In the genomic region with DNA sequence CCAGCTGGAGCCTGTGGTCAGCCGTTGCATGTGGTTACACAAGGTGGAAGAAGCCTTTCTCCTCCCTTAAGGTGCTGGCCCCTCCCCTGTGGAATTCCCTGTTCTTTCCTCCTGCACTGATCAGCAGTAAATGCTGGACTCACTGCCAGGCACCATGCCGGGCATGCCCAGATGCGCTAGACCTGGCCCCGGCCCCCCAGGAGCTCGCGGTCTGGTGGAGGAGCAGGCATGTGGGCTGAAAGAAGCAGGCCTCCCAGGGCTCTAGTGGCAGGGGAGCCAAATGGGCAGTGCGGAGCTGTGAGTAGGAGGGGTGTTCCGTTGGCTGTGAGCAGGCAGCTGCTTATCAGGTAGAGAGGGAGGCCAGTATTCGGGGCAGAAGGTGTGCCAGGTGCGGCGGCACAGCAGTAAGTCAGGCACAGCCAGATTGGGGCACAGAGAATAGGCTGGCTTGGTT, we compare ENCODE assay signal across 13 cellular contexts. TPM values are rescaled to one million over a fixed set of nuclear protein-coding genes. Genes with fewer than 3 reads are reported as not detected.
A peak's percentile ranks its signal among the peaks of the same experiment; 100 is the strongest.
DNase-seq lines count a peak whose midpoint lies in the region; ATAC-seq, FAIRE-seq and TF ChIP-seq lines count a peak whose summit lies in the region.
"Had no signal": no experiment of that assay in that cellular context is flagged by ENCODE, and none has a peak within 500 bp of the region (broad histone marks: within the 10 kb centered on the region; RNA-seq: fewer than 3 reads in every experiment).

No MANE protein-coding gene starts in this region.

- DNase-seq in COR-L47 (lab: John Stamatoyannopoulos, UW): peak; percentile 60
- DNase-seq in NCI-H2081 treated with DMSO at 0.1 percent for 48 hours (lab: John Stamatoyannopoulos, UW): peak; percentile 65
- peak; percentile 94 for DNase-seq in mammary epithelial cell
- DNase-seq in GM19240 (ENCODE audit: insufficient read length, low spot score): no peak
- no peak for DNase-seq in GM12892 (ENCODE audit: insufficient read length)
- DNase-seq in frontal cortex (ENCODE audit: low spot score in 2 of 2): no peak
- DNase-seq: endodermal cell; NCI-H1436; stimulated activated naive B cell treated with anti-CD40 and anti-IgM and Interleukin-4, amounts not matched to agents 10 μg/mL and 1 μg/mL and 100 μg/mL, for 72 hours had no signal

- no TSS peak for BruUV-seq in mammary epithelial cell (replicated peaks; lab: Mats Ljungman, UMichigan)

- H2AFZ ChIP-seq in mammary epithelial cell (ENCODE audit: low read depth, low read length): peak overlapping the region; percentile 53

- peaks cover 93% of the 10 kb centered on the region for H3K79me2 ChIP-seq in mammary epithelial cell (ENCODE audit: insufficient read depth, low read length)

- intact Hi-C loops in mammary epithelial cell (cut with micrococcal nuclease): no loop called here

- FAIRE-seq in GM12892 (lab: Jason Lieb, UNC) (no peak), frontal cortex (lab: Jason Lieb, UNC) (no peak)
- FAIRE-seq: G401.6 had no signal

- peak overlapping the region; percentile 84 for H3K4me2 ChIP-seq in mammary epithelial cell (ENCODE audit: insufficient read depth, low read depth, low read length)

- dilution Hi-C loops in mammary epithelial cell (cut with HindIII; ENCODE audit: low sequenced_read_pairs): no loop called here

- no peaks in the 10 kb centered on the region for H3K36me3 Mint-ChIP-seq in nephron (ENCODE audit: low read depth)

- TF ChIP-seq CTCF in mammary epithelial cell (conservative IDR thresholded peaks at IDR 0.05 in 1 of 2, IDR thresholded peaks at IDR 0.05 in 1 of 2; ENCODE audit: extremely low read depth in 1 of 2, insufficient read depth in 1 of 2, low read depth in 1 of 2, low read length in 2 of 2) (no peak), nephron (IDR thresholded peaks at IDR 0.05; ENCODE audit: unreplicated experiment in 3 of 3) (no peak)

- no peak overlapping the region for H3K4me3 Mint-ChIP-seq in nephron
- H3K4me3 Mint-ChIP-seq: endodermal cell; stimulated activated naive B cell treated with anti-CD40 and anti-IgM and Interleukin-4, amounts not matched to agents 10 μg/mL and 1 μg/mL and 100 μg/mL, for 72 hours had no signal

- CTCF ChIA-PET in mammary epithelial cell (lab: Charles Lee; ENCODE audit: low non-redundant PET): no interaction called here

- no peak for TF ChIP-seq POLR2A in GM12892 (IDR thresholded peaks at IDR 0.05; ENCODE audit: low read depth, low read length)

- peaks cover 60% of the 10 kb centered on the region for H3K4me1 ChIP-seq in mammary epithelial cell (ENCODE audit: insufficient read depth, low read length)

- H3K27ac ChIP-seq in mammary epithelial cell (ENCODE audit: insufficient read depth, low read depth, low read length): peak overlapping the region; percentile 62

- no peaks in the 10 kb centered on the region for H4K20me1 ChIP-seq in mammary epithelial cell (ENCODE audit: insufficient read depth, low read length)

- peak overlapping the region; percentile 5 to 41 (median 35) for H3K4me3 ChIP-seq in mammary epithelial cell (replicated peaks in 1 of 3; ENCODE audit: insufficient read depth in 1 of 3, low read depth in 2 of 3, low read length in 3 of 3)
- H3K4me3 ChIP-seq: SK-N-MC had no signal

- H3K9me3 ChIP-seq in mammary epithelial cell (replicated peaks; ENCODE audit: insufficient read depth, low read length): no peaks in the 10 kb centered on the region

- no peak for ATAC-seq in HG03354 (IDR thresholded peaks at IDR 0.05; ENCODE audit: poor library complexity, severe bottlenecking, unreplicated experiment)
- ATAC-seq: stimulated activated naive B cell treated with anti-CD40 and anti-IgM and Interleukin-4, amounts not matched to agents 10 μg/mL and 1 μg/mL and 100 μg/mL, for 72 hours had no signal

- 5% methylated on average over 11 of the region's 11 CpGs for WGBS in mammary epithelial cell (ENCODE audit: low coverage, missing lambda C conversion rate)

- H3K27ac Mint-ChIP-seq in nephron: peak overlapping the region; percentile 28 to 82 (median 63)
- H3K27ac Mint-ChIP-seq: stimulated activated naive B cell treated with anti-CD40 and anti-IgM and Interleukin-4, amounts not matched to agents 10 μg/mL and 1 μg/mL and 100 μg/mL, for 72 hours had no signal

- peak overlapping the region; percentile 30 for H3K9ac ChIP-seq in mammary epithelial cell (ENCODE audit: insufficient read depth, low read length)

- H3K27me3 ChIP-seq in mammary epithelial cell (ENCODE audit: insufficient read depth, low read length): no peaks in the 10 kb centered on the region

- no peaks in the 10 kb centered on the region for H3K9me3 Mint-ChIP-seq in nephron
- H3K9me3 Mint-ChIP-seq: endodermal cell; stimulated activated naive B cell treated with anti-CD40 and anti-IgM and Interleukin-4, amounts not matched to agents 10 μg/mL and 1 μg/mL and 100 μg/mL, for 72 hours had no signal

- peaks cover 41% of the 10 kb centered on the region for H3K4me1 Mint-ChIP-seq in nephron

- in situ Hi-C loops in mammary epithelial cell (cut with MboI; ENCODE audit: low sequenced_read_pairs in 2 of 2): no loop called here

- no peaks in the 10 kb centered on the region for H3K27me3 Mint-ChIP-seq in nephron (ENCODE audit: low read depth)
- H3K27me3 Mint-ChIP-seq: stimulated activated naive B cell treated with anti-CD40 and anti-IgM and Interleukin-4, amounts not matched to agents 10 μg/mL and 1 μg/mL and 100 μg/mL, for 72 hours had no signal

- no peaks in the 10 kb centered on the region for H3K36me3 ChIP-seq in mammary epithelial cell (ENCODE audit: insufficient read depth, low read length)

RNA-seq across cellular contexts. Expression of a gene that starts 10.2 kb away (rescaled TPM):
- total RNA-seq in mammary epithelial cell (10 to 100 TPM; 80.7 to 83.6 TPM), frontal cortex (43.2 TPM)
- 71.3 TPM for polyA plus RNA-seq in mammary epithelial cell
- 90.3 TPM for polyA minus RNA-seq in mammary epithelial cell
- polyA plus RNA-seq in GM12892 (2012; ENCODE audit: missing spikeins): 11.6 TPM

RNA-seq across cellular contexts. Expression of a gene that starts 24.0 kb away (rescaled TPM):
- total RNA-seq in mammary epithelial cell (1 to 10 TPM; 2.3 to 2.4 TPM), frontal cortex (11.4 TPM)
- polyA plus RNA-seq in mammary epithelial cell: 2.1 TPM
- polyA minus RNA-seq in mammary epithelial cell: not detected
- 6.6 TPM for polyA plus RNA-seq in GM12892 (2012; ENCODE audit: missing spikeins)

RNA-seq across cellular contexts. Expression of a gene that starts 34.1 kb away (rescaled TPM):
- total RNA-seq in mammary epithelial cell (under 1 TPM in 1 of 2 donors, not detected in 1; 0.17 TPM), frontal cortex (6.1 TPM)
- 0.03 TPM for polyA plus RNA-seq in mammary epithelial cell
- polyA minus RNA-seq in mammary epithelial cell: not detected
- polyA plus RNA-seq in GM12892 (2012; ENCODE audit: missing spikeins): not detected

Comparison
In these comparisons a context has a peak if more than half of its experiments do, and no peak if none do; other contexts are left out.
1. DNase-seq: peak in COR-L47 (single experiment), NCI-H2081 treated with DMSO at 0.1 percent for 48 hours (single experiment) and mammary epithelial cell (single experiment); none in GM19240 (single experiment), GM12892 (single experiment) and frontal cortex (0 of 2).